Comparison of ENCODE assay signal across 8 cellular contexts in genomic region chr10:33211123-33211878, GRCh38.
A peak's percentile ranks its signal among the peaks of the same experiment; 100 is the strongest.
DNase-seq lines count a peak whose midpoint lies in the region; ATAC-seq and TF ChIP-seq lines count a peak whose summit lies in the region.

No MANE protein-coding gene starts in this region.

- H3K18ac ChIP-seq in mesenchymal stem cell (ENCODE audit: low read depth in 1 of 2, low read length in 2 of 2) = no peak overlapping the region

- H2AFZ ChIP-seq in mesenchymal stem cell (ENCODE audit: low read depth, low read length) = no peak overlapping the region

- intact Hi-C loops in colonic mucosa (cut with DNase I) = no loop called here

- no peaks in the 10 kb centered on the region for H3K27me3 ChIP-seq in mesenchymal stem cell (ENCODE audit: control insufficient read depth in 1 of 2, insufficient read depth in 1 of 2, low read length in 2 of 2)
- no peaks in the 10 kb centered on the region for H3K27me3 ChIP-seq in colonic mucosa

- ATAC-seq in HG03095 (IDR thresholded peaks at IDR 0.05; ENCODE audit: unreplicated experiment) = no peak

- H3K4me2 ChIP-seq in mesenchymal stem cell (ENCODE audit: low read length, poor library complexity, severe bottlenecking) = no peak overlapping the region

- H4K91ac ChIP-seq in mesenchymal stem cell (ENCODE audit: low read length) = no peak overlapping the region

- peaks cover 3% of the 10 kb centered on the region for H3K79me1 ChIP-seq in mesenchymal stem cell (replicated peaks; ENCODE audit: low read length, poor library complexity, severe bottlenecking)

- H4K8ac ChIP-seq in mesenchymal stem cell (ENCODE audit: low read length) = peak overlapping the region; percentile 72

- H3K4me3 ChIP-seq in astrocyte of the spinal cord (ENCODE audit: low read depth, low read length) = no peak overlapping the region
- no peak overlapping the region for H3K4me3 ChIP-seq in mesenchymal stem cell (ENCODE audit: insufficient read depth in 1 of 2, low read depth in 1 of 2, low read length in 2 of 2)
- no peak overlapping the region for H3K4me3 ChIP-seq in colonic mucosa

- H2BK5ac ChIP-seq in mesenchymal stem cell (ENCODE audit: low read depth, low read length, poor library complexity, severe bottlenecking) = peak overlapping the region; percentile 53

- H3K4me1 ChIP-seq in mesenchymal stem cell (ENCODE audit: control insufficient read depth, insufficient read depth, low read depth, low read length) (peaks cover 3% of the 10 kb centered on the region), colonic mucosa (no peaks in the 10 kb centered on the region)

- H3K9me3 ChIP-seq in mesenchymal stem cell (ENCODE audit: control insufficient read depth, low read length) (no peaks in the 10 kb centered on the region), colonic mucosa (no peaks in the 10 kb centered on the region)

- WGBS in mesenchymal stem cell = 43% methylated on average over 10 of the region's 10 CpGs

- H2BK15ac ChIP-seq in mesenchymal stem cell (ENCODE audit: low read depth, poor library complexity, severe bottlenecking) = no peak overlapping the region

- no peak overlapping the region for H3K23ac ChIP-seq in mesenchymal stem cell (ENCODE audit: low read length in 2 of 2)

- TF ChIP-seq CTCF in astrocyte of the spinal cord (IDR thresholded peaks at IDR 0.05; ENCODE audit: low read depth, low read length) (no peak), colonic mucosa (IDR thresholded peaks at IDR 0.05) (no peak)

- peak in 4 of 6 experiments; percentile 2 to 46 (median 24) for DNase-seq in stimulated activated naive CD4-positive, alpha-beta T cell (lab: John Stamatoyannopoulos, UW)
- DNase-seq in stimulated activated naive CD4-positive, alpha-beta T cell treated with Interleukin-2 at 50 U/mL for 16 hours (lab: John Stamatoyannopoulos, UW) = no peak
- DNase-seq in astrocyte of the spinal cord (ENCODE audit: low read depth, low spot score) = peak; percentile 82
- peak; percentile 68 for DNase-seq in mesenchymal stem cell
- no peak for DNase-seq in foreskin melanocyte
- DNase-seq in midbrain (lab: John Stamatoyannopoulos, UW) = no peak
- no peak for DNase-seq in colonic mucosa

- peak overlapping the region; percentile 47 for H2AK5ac ChIP-seq in mesenchymal stem cell (ENCODE audit: low read length, severe bottlenecking)

- H2BK12ac ChIP-seq in mesenchymal stem cell (ENCODE audit: low read length in 2 of 2) = no peak overlapping the region

- H3K4ac ChIP-seq in mesenchymal stem cell (ENCODE audit: low read depth in 1 of 2, low read length in 2 of 2) = no peak overlapping the region

- no peak overlapping the region for H2BK120ac ChIP-seq in mesenchymal stem cell (ENCODE audit: low read depth, low read length)

- no peak overlapping the region for H3K14ac ChIP-seq in mesenchymal stem cell (ENCODE audit: low read length in 2 of 2)

- H3K9ac ChIP-seq in mesenchymal stem cell (ENCODE audit: low read length) = peak overlapping the region; percentile 40
- no peak overlapping the region for H3K9ac ChIP-seq in colonic mucosa (ENCODE audit: low read depth in 2 of 2, low read length in 2 of 2)

- H3K27ac ChIP-seq in mesenchymal stem cell (ENCODE audit: low read length, poor library complexity, severe bottlenecking) = peak overlapping the region; percentile 70
- no peak overlapping the region for H3K27ac ChIP-seq in colonic mucosa

- in situ Hi-C loops in astrocyte of the spinal cord (cut with HindIII; ENCODE audit: low sequenced_read_pairs) = no loop called here

- H3K36me3 ChIP-seq in mesenchymal stem cell (ENCODE audit: control insufficient read depth in 1 of 2, insufficient read depth in 2 of 2, low read depth in 1 of 2, low read length in 2 of 2) (peaks cover 30 to 85% of the 10 kb centered on the region in 2 experiments), colonic mucosa (no peaks in the 10 kb centered on the region)

Comparison
In these comparisons a context has a peak if more than half of its experiments do, and no peak if none do; other contexts are left out.
1. DNase-seq: peak in stimulated activated naive CD4-positive, alpha-beta T cell (4 of 6), astrocyte of the spinal cord (single experiment) and mesenchymal stem cell (single experiment); none in stimulated activated naive CD4-positive, alpha-beta T cell treated with Interleukin-2 at 50 U/mL for 16 hours (single experiment), foreskin melanocyte (single experiment), midbrain (single experiment) and colonic mucosa (single experiment).